In genomic region chr21:33360281-33360680, GRCh38 we compare ENCODE assay signal across 12 cellular contexts. TPM values are rescaled to one million over a fixed set of nuclear protein-coding genes. Genes with fewer than 3 reads are reported as not detected.
DNase-seq lines count a peak whose midpoint lies in the region; ATAC-seq and TF ChIP-seq lines count a peak whose summit lies in the region.
"Had no signal": no experiment of that assay in that cellular context is flagged by ENCODE, and none has a peak within 500 bp of the region (broad histone marks: within the 10 kb centered on the region; RNA-seq: fewer than 3 reads in every experiment).

No MANE protein-coding gene starts in this region.

- TF ChIP-seq CTCF in RWPE1 (conservative IDR thresholded peaks at IDR 0.05; ENCODE audit: low read depth) = no peak
- TF ChIP-seq CTCF in fibroblast of mammary gland (conservative IDR thresholded peaks at IDR 0.05; ENCODE audit: control insufficient read depth, insufficient read depth, low read depth, low read length) = no peak

- peak overlapping the region; percentile 65 for H3K4me2 ChIP-seq in skeletal muscle satellite cell (ENCODE audit: low read length)

- peaks cover 24% of the 10 kb centered on the region for H3K4me1 ChIP-seq in skeletal muscle satellite cell (ENCODE audit: control insufficient read depth, insufficient read depth, low read length)

- peaks cover 0 to 8% of the 10 kb centered on the region in 2 donors for H3K36me3 Mint-ChIP-seq in activated naive CD4-positive, alpha-beta T cell treated with anti-CD3 and anti-CD28 coated beads, Interleukin-2, amount 50 U/mL, for 72 hours

- no peak overlapping the region for H3K27ac Mint-ChIP-seq in activated naive CD4-positive, alpha-beta T cell treated with anti-CD3 and anti-CD28 coated beads, Interleukin-2, amount 50 U/mL, for 72 hours

- no peak for ATAC-seq in HG03045 (IDR thresholded peaks at IDR 0.05; ENCODE audit: unreplicated experiment)
- ATAC-seq in activated naive CD4-positive, alpha-beta T cell treated with anti-CD3 and anti-CD28 coated beads, Interleukin-2, amount 50 U/mL, for 72 hours = no peak
- no peak for ATAC-seq in GM19328 (IDR thresholded peaks at IDR 0.05; ENCODE audit: unreplicated experiment)

- H3K27ac ChIP-seq in RWPE1 = peak overlapping the region; percentile 39; the same call in 1 of the 2 replicates
- H3K27ac ChIP-seq: SK-N-MC had no signal

- CTCF ChIA-PET in RWPE1 (lab: Yijun Ruan, JAX) = interaction anchor here (0.6 to 2.0 kb wide), 9 partner anchors 8 to 163 kb away, joined by 3 to 7 read pairs (median 4); partner anchors contain the start of gene IFNGR2

- POLR2A ChIA-PET in RWPE1 (lab: Yijun Ruan, JAX; ENCODE audit: low non-redundant PET) = interaction anchor here (0.6 kb wide), 1 partner anchor 120 kb away, joined by 5 read pairs; the partner anchor contains the start of gene TMEM50B

- no peaks in the 10 kb centered on the region for H3K9me3 Mint-ChIP-seq in activated naive CD4-positive, alpha-beta T cell treated with anti-CD3 and anti-CD28 coated beads, Interleukin-2, amount 50 U/mL, for 72 hours

- DNase-seq in CD1c-positive myeloid dendritic cell (ENCODE audit: extremely low spot score) (peak; percentile 37), RWPE1 (ENCODE audit: low spot score) (no peak), fibroblast of mammary gland (ENCODE audit: low read depth) (peak; percentile 85), glomerular visceral epithelial cell (ENCODE audit: extremely low spot score) (no peak)
- DNase-seq in activated naive CD4-positive, alpha-beta T cell treated with anti-CD3 and anti-CD28 coated beads, Interleukin-2, amount 50 U/mL, for 72 hours (ENCODE audit: low spot score in 2 of 2) = no peak
- DNase-seq: activated naive CD8-positive, alpha-beta T cell treated with anti-CD3 and anti-CD28 coated beads, Interleukin-2, amount 10 ng/mL, durations not matched to agents 7 days and 5 days; DMS79; left lung had no signal

- no peak overlapping the region for H3K9ac ChIP-seq in skeletal muscle satellite cell (ENCODE audit: low read depth, low read length)

- no peak overlapping the region for H3K4me3 ChIP-seq in fibroblast of mammary gland (ENCODE audit: control insufficient read depth, low read depth, low read length)
- no peak overlapping the region for H3K4me3 ChIP-seq in skeletal muscle satellite cell (ENCODE audit: low read length)

- no peaks in the 10 kb centered on the region for H3K27me3 ChIP-seq in skeletal muscle satellite cell (ENCODE audit: control insufficient read depth, insufficient read depth, low read length)
- H3K27me3 ChIP-seq: left lung had no signal

- peaks cover 20% of the 10 kb centered on the region for H3K36me3 ChIP-seq in skeletal muscle satellite cell (ENCODE audit: insufficient read depth, low read length)

- H3K9me3 ChIP-seq in skeletal muscle satellite cell (replicated peaks; ENCODE audit: low read length) = no peaks in the 10 kb centered on the region
- H3K9me3 ChIP-seq: left lung had no signal

RNA-seq across cellular contexts. Expression of gene IFNAR1, which starts 35.5 kb away (rescaled TPM):
- 13.1 and 14.4 TPM in 2 replicates for total RNA-seq in skeletal muscle satellite cell (2012; rRNA removed)
- total RNA-seq in activated naive CD4-positive, alpha-beta T cell treated with anti-CD3 and anti-CD28 coated beads, Interleukin-2, amount 50 U/mL, for 72 hours = 10 to 100 TPM; 21.9 to 26.4 TPM

RNA-seq across cellular contexts. Expression of gene IFNGR2, which starts 42.9 kb away (rescaled TPM):
- 38.8 and 52.2 TPM in 2 replicates for total RNA-seq in skeletal muscle satellite cell (2012; rRNA removed)
- total RNA-seq in activated naive CD4-positive, alpha-beta T cell treated with anti-CD3 and anti-CD28 coated beads, Interleukin-2, amount 50 U/mL, for 72 hours = 10 to 100 TPM in 1 of 2 donors, 1 to 10 TPM in 1; 9.9 to 15.0 TPM

Comparison
In these comparisons a context has a peak if more than half of its experiments do, and no peak if none do; other contexts are left out.
1. DNase-seq: peak in CD1c-positive myeloid dendritic cell (single experiment) and fibroblast of mammary gland (single experiment); none in RWPE1 (single experiment), activated naive CD4-positive, alpha-beta T cell treated with anti-CD3 and anti-CD28 coated beads, Interleukin-2, amount 50 U/mL, for 72 hours (0 of 2) and glomerular visceral epithelial cell (single experiment).